ENCODE assay signal across 1 cellular context in the genomic region with DNA sequence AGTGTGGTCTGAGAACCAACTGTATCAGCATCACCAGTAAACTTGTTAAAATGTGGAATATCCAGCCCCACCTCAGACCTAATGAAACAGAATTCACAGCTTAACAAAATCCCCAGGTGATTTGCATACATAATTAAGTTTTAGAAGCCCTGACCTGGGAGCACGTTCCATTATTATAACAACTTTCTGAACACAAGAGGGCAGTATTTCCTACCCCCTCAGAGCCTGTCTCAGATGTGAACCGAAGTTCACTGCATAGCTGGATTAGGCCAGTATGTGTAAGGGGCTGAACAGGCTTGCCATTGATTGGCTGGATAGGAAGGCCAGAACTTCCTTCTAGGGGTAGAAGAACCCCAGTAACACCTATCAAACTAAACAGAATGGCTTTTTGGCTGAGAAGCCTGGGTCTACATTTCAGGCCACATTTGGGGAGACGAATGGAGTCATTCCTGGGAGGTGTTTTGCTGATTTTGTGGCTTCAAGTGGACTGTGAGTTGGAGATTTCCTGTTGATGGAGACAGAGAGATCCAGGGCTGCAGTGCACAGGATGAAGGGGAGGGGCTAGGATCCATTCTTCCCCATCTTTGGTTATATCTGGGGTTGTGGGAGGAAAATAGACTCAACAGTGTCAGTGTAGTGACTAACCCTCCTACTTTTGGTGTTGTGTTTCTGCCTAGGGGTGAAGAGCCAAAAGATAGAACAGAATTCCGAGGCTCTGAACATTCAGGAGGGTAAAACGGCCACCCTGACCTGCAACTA.
TF ChIP-seq lines count a peak whose summit lies in the region.

No MANE protein-coding gene starts in this region.

TF ChIP-seq in GM23338, 12 proteins besides CTCF, POLR2A, EP300 and RAD21 (continued from another document):
- no peak for TF ChIP-seq REST (IDR thresholded peaks at IDR 0.05; ENCODE audit: unreplicated experiment)
